Comparison of ENCODE assay signal across 30 cellular contexts in genomic region chr6:31107052-31107451, GRCh38. TPM values are rescaled to one million over a fixed set of nuclear protein-coding genes. Genes with fewer than 3 reads are reported as not detected.
A peak's percentile ranks its signal among the peaks of the same experiment; 100 is the strongest.
DNase-seq lines count a peak whose midpoint lies in the region; ATAC-seq, FAIRE-seq and TF ChIP-seq lines count a peak whose summit lies in the region.
"Had no signal": no experiment of that assay in that cellular context is flagged by ENCODE, and none has a peak within 500 bp of the region (broad histone marks: within the 10 kb centered on the region; RNA-seq: fewer than 3 reads in every experiment).

No MANE protein-coding gene starts in this region.

- ATAC-seq in CD4-positive, CD25-positive, alpha-beta regulatory T cell (ENCODE audit: low read depth in 2 of 2) = no peak
- ATAC-seq in stimulated activated effector memory CD8-positive, alpha-beta T cell treated with anti-CD3 and anti-CD28 coated beads, Interleukin-12 subunit alpha, Interleukin-12 subunit beta, amount 100 ng/mL, for 72 hours = peak; percentile 51
- ATAC-seq in GM18868 (IDR thresholded peaks at IDR 0.05; ENCODE audit: unreplicated experiment) = no peak
- ATAC-seq: CD8-positive, alpha-beta T cell; GM12878 had no signal

- WGBS in endodermal cell (ENCODE audit: insufficient coverage in 1 of 2, insufficient read length in 1 of 2), 2 experiments = 78 to 82% methylated on average over 3 to 4 of the region's 4 CpGs

- H3K9me3 Mint-ChIP-seq in CD4-positive, CD25-positive, alpha-beta regulatory T cell = peaks cover 0 to 2% (median 0%) of the 10 kb centered on the region in 7 donors
- no peaks in the 10 kb centered on the region for H3K9me3 Mint-ChIP-seq in endodermal cell
- no peaks in the 10 kb centered on the region for H3K9me3 Mint-ChIP-seq in stimulated activated effector memory CD8-positive, alpha-beta T cell treated with anti-CD3 and anti-CD28 coated beads, Interleukin-12 subunit alpha, Interleukin-12 subunit beta, amount 100 ng/mL, for 72 hours
- H3K9me3 Mint-ChIP-seq: CD14-positive monocyte; CD4-positive, alpha-beta T cell; CD8-positive, alpha-beta T cell had no signal

- peaks cover 14% of the 10 kb centered on the region for H3K27me3 Mint-ChIP-seq in CD4-positive, CD25-positive, alpha-beta regulatory T cell
- peaks cover 5% of the 10 kb centered on the region for H3K27me3 Mint-ChIP-seq in endodermal cell (ENCODE audit: insufficient read depth)
- H3K27me3 Mint-ChIP-seq: CD4-positive, alpha-beta T cell had no signal

- H3K4me1 Mint-ChIP-seq in CD4-positive, CD25-positive, alpha-beta regulatory T cell = peaks cover 0 to 5% (median 4%) of the 10 kb centered on the region in 4 donors
- peaks cover 20% of the 10 kb centered on the region for H3K4me1 Mint-ChIP-seq in endodermal cell
- H3K4me1 Mint-ChIP-seq in stimulated activated effector memory CD8-positive, alpha-beta T cell treated with anti-CD3 and anti-CD28 coated beads, Interleukin-12 subunit alpha, Interleukin-12 subunit beta, amount 100 ng/mL, for 72 hours = no peaks in the 10 kb centered on the region

- in situ Hi-C loops in GM13976 (cut with MboI; ENCODE audit: low sequenced_read_pairs, unreplicated experiment) = no loop called here

- FAIRE-seq in HTR-8/SVneo (lab: Jason Lieb, UNC) = no peak
- FAIRE-seq: A204.1, D721Med, GM12878, GM12892 had no signal

- peak overlapping the region in 2 of 3 donors; percentile 78 to 83 for H3K27ac Mint-ChIP-seq in CD4-positive, CD25-positive, alpha-beta regulatory T cell
- H3K27ac Mint-ChIP-seq in endodermal cell = no peak overlapping the region
- H3K27ac Mint-ChIP-seq in stimulated activated effector memory CD8-positive, alpha-beta T cell treated with anti-CD3 and anti-CD28 coated beads, Interleukin-12 subunit alpha, Interleukin-12 subunit beta, amount 100 ng/mL, for 72 hours = peak overlapping the region; percentile 53
- H3K27ac Mint-ChIP-seq: CD4-positive, alpha-beta T cell; CD8-positive, alpha-beta T cell had no signal

- no peak overlapping the region for H3K4me3 Mint-ChIP-seq in CD4-positive, CD25-positive, alpha-beta regulatory T cell
- H3K4me3 Mint-ChIP-seq in endodermal cell = no peak overlapping the region
- H3K4me3 Mint-ChIP-seq in stimulated activated effector memory CD8-positive, alpha-beta T cell treated with anti-CD3 and anti-CD28 coated beads, Interleukin-12 subunit alpha, Interleukin-12 subunit beta, amount 100 ng/mL, for 72 hours = no peak overlapping the region
- H3K4me3 Mint-ChIP-seq: CD14-positive monocyte; CD4-positive, alpha-beta T cell; CD8-positive, alpha-beta T cell had no signal

- TF ChIP-seq CTCF in GM13976 (IDR thresholded peaks at IDR 0.05; ENCODE audit: borderline replicate concordance, control extremely low read depth, extremely low read depth, insufficient read depth, missing control alignments) (no peak), endodermal cell (conservative IDR thresholded peaks at IDR 0.05) (no peak)

- H3K36me3 Mint-ChIP-seq in CD4-positive, CD25-positive, alpha-beta regulatory T cell = peaks cover 4% of the 10 kb centered on the region
- no peaks in the 10 kb centered on the region for H3K36me3 Mint-ChIP-seq in endodermal cell (ENCODE audit: low read depth)
- no peaks in the 10 kb centered on the region for H3K36me3 Mint-ChIP-seq in stimulated activated effector memory CD8-positive, alpha-beta T cell treated with anti-CD3 and anti-CD28 coated beads, Interleukin-12 subunit alpha, Interleukin-12 subunit beta, amount 100 ng/mL, for 72 hours
- H3K36me3 Mint-ChIP-seq: CD14-positive monocyte; CD8-positive, alpha-beta T cell had no signal

- no peak overlapping the region for H3K9ac ChIP-seq in endodermal cell (ENCODE audit: extremely low read depth, low read length, poor library complexity, severe bottlenecking)
- H3K9ac ChIP-seq: BLaER1 had no signal

- no peaks in the 10 kb centered on the region for H3K9me3 ChIP-seq in CD4-positive, CD25-positive, alpha-beta regulatory T cell (ENCODE audit: control insufficient read depth in 2 of 2, low read length in 2 of 2)
- H3K9me3 ChIP-seq in endodermal cell (ENCODE audit: control insufficient read depth, low read length) = no peaks in the 10 kb centered on the region
- H3K9me3 ChIP-seq: BE2C, BLaER1, Caco-2 had no signal

- no peaks in the 10 kb centered on the region for H3K4me1 ChIP-seq in CD4-positive, CD25-positive, alpha-beta regulatory T cell (ENCODE audit: control insufficient read depth, insufficient read depth, low read length, poor library complexity, severe bottlenecking)
- no peaks in the 10 kb centered on the region for H3K4me1 ChIP-seq in endodermal cell (ENCODE audit: control insufficient read depth, insufficient read depth, low read length)
- H3K4me1 ChIP-seq: BE2C, BLaER1 had no signal

- no peak overlapping the region for H3K4me3 ChIP-seq in CD4-positive, CD25-positive, alpha-beta regulatory T cell (ENCODE audit: low read depth, low read length)
- H3K4me3 ChIP-seq in endodermal cell (ENCODE audit: low read length) = no peak overlapping the region
- H3K4me3 ChIP-seq: BLaER1, GM12878 had no signal

- DNase-seq in CD4-positive, CD25-positive, alpha-beta regulatory T cell = no peak
- DNase-seq in GM13976 (ENCODE audit: low spot score) (peak; percentile 3), endodermal cell (peak; percentile 34), HTR-8/SVneo (ENCODE audit: insufficient read length, low spot score) (no peak)
- no peak for DNase-seq in stimulated activated effector memory CD8-positive, alpha-beta T cell treated with anti-CD3 and anti-CD28 coated beads, Interleukin-12 subunit alpha, Interleukin-12 subunit beta, amount 100 ng/mL, for 72 hours (ENCODE audit: low spot score in 2 of 2)
- DNase-seq in activated naive CD4-positive, alpha-beta T cell treated with anti-CD3 and anti-CD28 coated beads, Interleukin-2, amount 50 U/mL, for 16 hours = no peak
- DNase-seq: 8988T; ACHN; BE2C; C1 segment of cervical spinal cord; Caco-2; Calu3; CD4-positive, alpha-beta T cell; CD8-positive, alpha-beta T cell; DMS53; DMS79; DND-41; EL; GDM1 had no signal

- no peaks in the 10 kb centered on the region for H3K27me3 ChIP-seq in CD4-positive, CD25-positive, alpha-beta regulatory T cell (ENCODE audit: control insufficient read depth, insufficient read depth, low read length)
- H3K27me3 ChIP-seq in endodermal cell (ENCODE audit: control insufficient read depth, insufficient read depth, low read length, poor library complexity, severe bottlenecking) = no peaks in the 10 kb centered on the region
- H3K27me3 ChIP-seq: BLaER1 had no signal

- no peaks in the 10 kb centered on the region for H3K36me3 ChIP-seq in CD4-positive, CD25-positive, alpha-beta regulatory T cell (ENCODE audit: control insufficient read depth, insufficient read depth, low read length)
- no peaks in the 10 kb centered on the region for H3K36me3 ChIP-seq in endodermal cell (ENCODE audit: control insufficient read depth, insufficient read depth, low read length)
- H3K36me3 ChIP-seq: BE2C, BLaER1 had no signal

- no peak overlapping the region for H3K27ac ChIP-seq in CD4-positive, CD25-positive, alpha-beta regulatory T cell (ENCODE audit: insufficient read depth, low read length, poor library complexity, severe bottlenecking)
- no peak overlapping the region for H3K27ac ChIP-seq in endodermal cell (ENCODE audit: low read depth, low read length)
- H3K27ac ChIP-seq: BLaER1 had no signal

RNA-seq across cellular contexts. Expression of gene C6orf15, which starts 5.3 kb away (rescaled TPM):
- total RNA-seq in CD4-positive, CD25-positive, alpha-beta regulatory T cell = not detected
- polyA plus RNA-seq in CD4-positive, CD25-positive, alpha-beta regulatory T cell = not detected
- not detected for total RNA-seq in endodermal cell
- not detected for polyA plus RNA-seq in endodermal cell (2013, experiment 1 of 2)
- not detected for polyA plus RNA-seq in endodermal cell (2013, experiment 2 of 2)
- total RNA-seq: A673; Caco-2; Calu3; CD4-positive, alpha-beta T cell; CD8-positive, alpha-beta T cell; Daoy; G401; GM12878 had no signal
- polyA plus RNA-seq: AG04450, CD14-positive monocyte, GM12878 had no signal

RNA-seq across cellular contexts. Expression of gene PSORS1C1, which starts 7.5 kb away (rescaled TPM):
- total RNA-seq in CD4-positive, CD25-positive, alpha-beta regulatory T cell = not detected
- not detected for polyA plus RNA-seq in CD4-positive, CD25-positive, alpha-beta regulatory T cell
- 1 to 10 TPM; 1.1 to 1.2 TPM for total RNA-seq in endodermal cell
- not detected for polyA plus RNA-seq in endodermal cell (2013, experiment 1 of 2)
- polyA plus RNA-seq in endodermal cell (2013, experiment 2 of 2) = not detected
- total RNA-seq: A673; CD4-positive, alpha-beta T cell; CD8-positive, alpha-beta T cell; G401; GM12878 had no signal
- polyA plus RNA-seq: CD14-positive monocyte had no signal

RNA-seq across cellular contexts. Expression of gene CDSN, which starts 13.2 kb away (rescaled TPM):
- total RNA-seq in CD4-positive, CD25-positive, alpha-beta regulatory T cell = not detected
- polyA plus RNA-seq in CD4-positive, CD25-positive, alpha-beta regulatory T cell = not detected
- not detected for total RNA-seq in endodermal cell
- polyA plus RNA-seq in endodermal cell (2013, experiment 1 of 2) = not detected
- not detected for polyA plus RNA-seq in endodermal cell (2013, experiment 2 of 2)
- total RNA-seq: A673; Caco-2; CD4-positive, alpha-beta T cell; CD8-positive, alpha-beta T cell; Daoy; G401; GM12878 had no signal
- polyA plus RNA-seq: AG04450, CD14-positive monocyte had no signal

RNA-seq across cellular contexts. Expression of gene PSORS1C2, which starts 31.8 kb away (rescaled TPM):
- total RNA-seq in CD4-positive, CD25-positive, alpha-beta regulatory T cell = not detected
- not detected for polyA plus RNA-seq in CD4-positive, CD25-positive, alpha-beta regulatory T cell
- not detected for total RNA-seq in endodermal cell
- not detected for polyA plus RNA-seq in endodermal cell (2013, experiment 1 of 2)
- not detected for polyA plus RNA-seq in endodermal cell (2013, experiment 2 of 2)
- total RNA-seq: A673; Caco-2; Calu3; CD4-positive, alpha-beta T cell; CD8-positive, alpha-beta T cell; Daoy; G401; GM12878 had no signal
- polyA plus RNA-seq: AG04450, CD14-positive monocyte, GM12878 had no signal

RNA-seq across cellular contexts. Expression of gene CCHCR1, which starts 50.5 kb away (rescaled TPM):
- 27.2 TPM for total RNA-seq in CD4-positive, CD25-positive, alpha-beta regulatory T cell
- polyA plus RNA-seq in CD4-positive, CD25-positive, alpha-beta regulatory T cell = 1 to 10 TPM; 3.5 to 6.9 (median 6.2) TPM
- 10 to 100 TPM; 56.5 to 73.6 TPM for total RNA-seq in endodermal cell
- polyA plus RNA-seq in endodermal cell (2013, experiment 1 of 2) = 31.6 TPM
- 31.4 TPM for polyA plus RNA-seq in endodermal cell (2013, experiment 2 of 2)

Comparison
In these comparisons a context has a peak if more than half of its experiments do, and no peak if none do; other contexts are left out.
1. DNase-seq: peak in GM13976 (single experiment) and endodermal cell (single experiment); none in CD4-positive, CD25-positive, alpha-beta regulatory T cell (0 of 3), stimulated activated effector memory CD8-positive, alpha-beta T cell treated with anti-CD3 and anti-CD28 coated beads, Interleukin-12 subunit alpha, Interleukin-12 subunit beta, amount 100 ng/mL, for 72 hours (0 of 2), HTR-8/SVneo (single experiment) and activated naive CD4-positive, alpha-beta T cell treated with anti-CD3 and anti-CD28 coated beads, Interleukin-2, amount 50 U/mL, for 16 hours (single experiment).